In the genomic region with DNA sequence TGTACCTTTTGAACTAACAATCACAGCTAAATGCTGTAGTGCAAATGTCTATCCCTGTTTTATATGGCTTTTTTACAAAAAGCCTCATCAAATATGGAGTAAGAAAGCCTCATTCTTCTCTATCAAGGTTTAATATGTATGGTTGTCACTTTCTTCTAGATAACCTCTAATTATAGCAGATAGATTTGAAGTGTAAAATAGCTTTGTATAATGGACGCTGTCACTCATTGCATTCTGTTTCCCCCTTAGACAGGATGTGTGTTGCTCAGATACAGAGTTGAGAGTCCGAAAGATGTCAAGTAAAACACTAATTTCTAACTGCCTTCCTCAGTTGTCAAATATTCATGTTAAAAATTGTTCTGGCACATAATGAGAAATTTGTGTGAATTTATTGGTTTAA, we compare ENCODE assay signal across 23 cellular contexts.
"Had no signal": no experiment of that assay in that cellular context is flagged by ENCODE, and none has a peak within 500 bp of the region (broad histone marks: within the 10 kb centered on the region; RNA-seq: fewer than 3 reads in every experiment).

No MANE protein-coding gene starts in this region.

- H3K4me1 Mint-ChIP-seq: activated B cell treated with CpG ODN at 0.5 μM for 24 hours had no signal

- ATAC-seq: activated CD8-positive, alpha-beta memory T cell treated with anti-CD3 and anti-CD28 coated beads, Interleukin-2, amount 10 ng/mL, durations not matched to agents 7 days and 5 days; PC-3 had no signal

- H3K27me3 Mint-ChIP-seq: activated B cell treated with CpG ODN at 0.5 μM for 24 hours; activated CD4-positive, alpha-beta T cell treated with anti-CD3 and anti-CD28 coated beads, Interleukin-2, amount 10 ng/mL, durations not matched to agents 24 days and 14 days; activated CD8-positive, alpha-beta memory T cell treated with anti-CD3 and anti-CD28 coated beads, Interleukin-2, amount 10 ng/mL, durations not matched to agents 7 days and 5 days; activated naive CD4-positive, alpha-beta T cell treated with anti-CD3 and anti-CD28 coated beads, Interleukin-2, amount 50 U/mL, for 24 hours; activated T-cell treated with anti-CD3 and anti-CD28 coated beads, Interleukin-2, amount 50 U/mL, for 24 hours; brain had no signal

- H3K9me3 Mint-ChIP-seq: activated B cell treated with CpG ODN at 0.5 μM for 24 hours; activated CD4-positive, alpha-beta T cell treated with anti-CD3 and anti-CD28 coated beads, Interleukin-2, amount 10 ng/mL, durations not matched to agents 24 days and 14 days; activated naive CD4-positive, alpha-beta T cell treated with anti-CD3 and anti-CD28 coated beads, Interleukin-2, amount 50 U/mL, for 24 hours; activated T-cell treated with anti-CD3 and anti-CD28 coated beads, Interleukin-2, amount 50 U/mL, for 24 hours; activated T-helper 1 cell treated with anti-CD3 and anti-CD28 coated beads, Interleukin-12 subunit alpha, Interleukin-12 subunit beta, Interleukin-2, Interleukin-4 antibody, amounts not matched to agents 30 ng/mL and 10 ng/mL and 1 ng/mL, durations not matched to agents 14 hours and 24 hours and 36 hours; brain; T-helper 1 cell treated with Interleukin-12 subunit alpha and Interleukin-12 subunit beta and Interleukin-4 antibody, amounts not matched to agents 30 μg/mL and 1 μg/mL, for 36 hours had no signal

- FAIRE-seq: RCC 7860 had no signal

- H3K27ac Mint-ChIP-seq: activated B cell treated with CpG ODN at 0.5 μM for 24 hours; activated CD4-positive, alpha-beta T cell treated with anti-CD3 and anti-CD28 coated beads, Interleukin-2, amount 10 ng/mL, durations not matched to agents 24 days and 14 days; activated CD8-positive, alpha-beta memory T cell treated with anti-CD3 and anti-CD28 coated beads, Interleukin-2, amount 10 ng/mL, durations not matched to agents 7 days and 5 days; activated naive CD4-positive, alpha-beta T cell treated with anti-CD3 and anti-CD28 coated beads, Interleukin-2, amount 50 U/mL, for 24 hours; activated T-cell treated with anti-CD3 and anti-CD28 coated beads, Interleukin-2, amount 50 U/mL, for 24 hours; activated T-helper 1 cell treated with anti-CD3 and anti-CD28 coated beads, Interleukin-12 subunit alpha, Interleukin-12 subunit beta, Interleukin-2, Interleukin-4 antibody, amounts not matched to agents 30 ng/mL and 10 ng/mL and 1 ng/mL, durations not matched to agents 14 hours and 24 hours and 36 hours; T-helper 1 cell treated with Interleukin-12 subunit alpha and Interleukin-12 subunit beta and Interleukin-4 antibody, amounts not matched to agents 30 μg/mL and 1 μg/mL, for 36 hours had no signal

- H3K4me3 Mint-ChIP-seq: activated B cell treated with CpG ODN at 0.5 μM for 24 hours; activated CD4-positive, alpha-beta T cell treated with anti-CD3 and anti-CD28 coated beads, Interleukin-2, amount 10 ng/mL, durations not matched to agents 24 days and 14 days; activated CD8-positive, alpha-beta memory T cell treated with anti-CD3 and anti-CD28 coated beads, Interleukin-2, amount 10 ng/mL, durations not matched to agents 7 days and 5 days; activated naive CD4-positive, alpha-beta T cell treated with anti-CD3 and anti-CD28 coated beads, Interleukin-2, amount 50 U/mL, for 24 hours; activated T-cell treated with anti-CD3 and anti-CD28 coated beads, Interleukin-2, amount 50 U/mL, for 24 hours; activated T-helper 1 cell treated with anti-CD3 and anti-CD28 coated beads, Interleukin-12 subunit alpha, Interleukin-12 subunit beta, Interleukin-2, Interleukin-4 antibody, amounts not matched to agents 30 ng/mL and 10 ng/mL and 1 ng/mL, durations not matched to agents 14 hours and 24 hours and 36 hours; brain; T-helper 1 cell treated with Interleukin-12 subunit alpha and Interleukin-12 subunit beta and Interleukin-4 antibody, amounts not matched to agents 30 μg/mL and 1 μg/mL, for 36 hours had no signal

- H3K4me3 ChIP-seq: ascending aorta, MG63 had no signal

- H3K27ac ChIP-seq: ascending aorta had no signal

- H3K4me1 ChIP-seq: ascending aorta had no signal

- H3K27me3 ChIP-seq: ascending aorta, MG63 had no signal

- DNase-seq: activated B cell treated with CpG ODN at 0.5 μM for 24 hours; activated CD4-positive, alpha-beta T cell treated with anti-CD3 and anti-CD28 coated beads for 1 hour; activated CD4-positive, alpha-beta T cell treated with anti-CD3 and anti-CD28 coated beads, Interleukin-2, amount 10 ng/mL, durations not matched to agents 24 days and 14 days; activated CD4-positive, alpha-beta T cell treated with anti-CD3 and anti-CD28 coated beads, Interleukin-2, amount 50 U/mL, for 48 hours; activated CD8-positive, alpha-beta memory T cell treated with anti-CD3 and anti-CD28 coated beads, Interleukin-2, amount 10 ng/mL, durations not matched to agents 7 days and 5 days; activated effector memory CD4-positive, alpha-beta T cell treated with Interleukin-2 at 50 U/mL for 16 hours; activated naive CD4-positive, alpha-beta T cell; activated T-cell treated with anti-CD3 and anti-CD28 coated beads, Interleukin-2, amount 50 U/mL, for 24 hours; MG63; MV-4-11; NCI-H1092 treated with DMSO at 0.1 percent for 48 hours; NCI-H2029; NCI-H2107; NCI-H2171 treated with DMSO at 0.1 percent for 48 hours; NCI-H510A treated with DMSO at 0.1 percent for 48 hours; PC-3; SHP77 had no signal

- H3K9me3 ChIP-seq: ascending aorta, MG63 had no signal
